In the genomic region with DNA sequence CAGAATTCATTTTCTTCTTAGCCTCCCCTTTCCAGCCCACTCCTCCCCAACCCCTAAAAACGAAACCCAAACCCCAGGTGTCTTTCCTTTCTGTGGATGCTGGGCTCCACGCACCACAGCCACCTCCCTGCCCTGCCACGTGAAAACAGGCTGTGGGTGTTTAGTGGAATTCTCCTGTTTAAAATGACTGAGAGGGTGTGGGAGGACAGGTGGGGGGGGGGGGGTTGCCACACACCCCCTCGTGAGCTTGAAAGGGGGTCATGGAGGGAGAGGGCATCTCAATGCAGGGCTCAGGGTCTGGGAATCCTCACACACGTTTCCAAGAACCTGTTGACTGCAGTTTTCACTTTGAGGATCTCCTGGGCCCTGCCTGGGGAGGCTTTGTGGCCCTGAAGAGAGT, we compare ENCODE assay signal across 14 cellular contexts.
DNase-seq lines count a peak whose midpoint lies in the region; ATAC-seq, FAIRE-seq and TF ChIP-seq lines count a peak whose summit lies in the region.
"Had no signal": no experiment of that assay in that cellular context is flagged by ENCODE, and none has a peak within 500 bp of the region (broad histone marks: within the 10 kb centered on the region; RNA-seq: fewer than 3 reads in every experiment).

No MANE protein-coding gene starts in this region.

- H3K9ac ChIP-seq in Karpas-422 (ENCODE audit: low read length) (peak overlapping the region; percentile 89), GM12878 (ENCODE audit: control insufficient read depth, insufficient read depth, low read length) (peak overlapping the region; percentile 74)

- peaks cover 70% of the 10 kb centered on the region for H3K4me1 ChIP-seq in Karpas-422 (ENCODE audit: low read length)
- peaks cover 48% of the 10 kb centered on the region for H3K4me1 ChIP-seq in GM12878 (ENCODE audit: control insufficient read depth, insufficient read depth, low read length)

- no peak for TF ChIP-seq EP300 in GM12878 (IDR thresholded peaks at IDR 0.05; ENCODE audit: borderline replicate concordance in 1 of 2, control insufficient read depth in 1 of 2, low read depth in 2 of 2, low read length in 2 of 2)

- H3K4me3 ChIP-seq in Karpas-422 (ENCODE audit: low read length): peak overlapping the region; percentile 79
- H3K4me3 ChIP-seq in GM12878: peak overlapping the region; percentile 73
- H3K4me3 ChIP-seq: sigmoid colon, SJSA1 had no signal

- no peaks in the 10 kb centered on the region for H3K27me3 Mint-ChIP-seq in activated T-cell treated with anti-CD3 and anti-CD28 coated beads, Interleukin-2, amount 50 U/mL, for 4 hours (ENCODE audit: low read depth)
- H3K27me3 Mint-ChIP-seq in stimulated activated naive B cell treated with anti-CD40 and anti-IgM and Interleukin-4, amounts not matched to agents 10 μg/mL and 1 μg/mL and 100 μg/mL, for 72 hours: no peaks in the 10 kb centered on the region

- no TSS peak for BruUV-seq in GM12878 (replicated peaks; lab: Mats Ljungman, UMichigan)

- H3K27me3 ChIP-seq in Karpas-422 (ENCODE audit: low read length) (no peaks in the 10 kb centered on the region), GM12878 (replicated peaks in 1 of 2; ENCODE audit: control insufficient read depth in 2 of 2, insufficient read depth in 2 of 2, low read length in 1 of 2) (no peaks in the 10 kb centered on the region)
- H3K27me3 ChIP-seq: sigmoid colon had no signal

- no peaks in the 10 kb centered on the region for H3K9me3 Mint-ChIP-seq in activated T-cell treated with anti-CD3 and anti-CD28 coated beads, Interleukin-2, amount 50 U/mL, for 4 hours
- H3K9me3 Mint-ChIP-seq in stimulated activated naive B cell treated with anti-CD40 and anti-IgM and Interleukin-4, amounts not matched to agents 10 μg/mL and 1 μg/mL and 100 μg/mL, for 72 hours: no peaks in the 10 kb centered on the region
- H3K9me3 Mint-ChIP-seq: immature natural killer cell had no signal

- 25% methylated on average over 5 of the region's 5 CpGs for WGBS in GM12878 (ENCODE audit: insufficient coverage, insufficient replicate concordance, low lambda C conversion rate, missing lambda C conversion rate)

- peak overlapping the region; percentile 98 for H3K27ac Mint-ChIP-seq in stimulated activated naive B cell treated with anti-CD40 and anti-IgM and Interleukin-4, amounts not matched to agents 10 μg/mL and 1 μg/mL and 100 μg/mL, for 72 hours

- H2AFZ ChIP-seq in Karpas-422 (ENCODE audit: low read length): no peak overlapping the region
- 0 out of 2 replicates have a peak overlapping the region, but pooled peaks have one; percentile 15 for H2AFZ ChIP-seq in GM12878 (ENCODE audit: control insufficient read depth, low read depth, low read length)

- CTCF ChIA-PET in GM12878 (lab: Yijun Ruan, JAX): interaction anchor here (13.5 kb wide), 1 partner anchor 56 kb away, joined by 235 read pairs; no protein-coding TSS in a partner anchor

- H3K36me3 ChIP-seq in Karpas-422 (ENCODE audit: insufficient read depth, low read length) (peaks cover 31% of the 10 kb centered on the region), GM12878 (ENCODE audit: control insufficient read depth in 2 of 2, insufficient read depth in 2 of 2, low read length in 1 of 2) (no peaks in the 10 kb centered on the region; a peak in 2 of 4 replicates)
- H3K36me3 ChIP-seq: sigmoid colon, SJSA1 had no signal

- H3K9me3 ChIP-seq in Karpas-422 (ENCODE audit: low read length) (no peaks in the 10 kb centered on the region), GM12878 (replicated peaks; ENCODE audit: control insufficient read depth, insufficient read depth, low read length) (no peaks in the 10 kb centered on the region)
- H3K9me3 ChIP-seq: sigmoid colon, SJSA1 had no signal

- RAD21 ChIA-PET in GM12878 (lab: Charles Lee; ENCODE audit: unreplicated experiment): interaction anchor here (5.6 kb wide), 1 partner anchor 13 kb away, joined by 39 read pairs; no protein-coding TSS in a partner anchor

- FAIRE-seq in GM12878 (lab: Jason Lieb, UNC): no peak

- POLR2A ChIA-PET in GM12878 (lab: Charles Lee): interaction anchor here (4.9 to 10.9 kb wide), 3 partner anchors 30 to 56 kb away, joined by 67 to 175 read pairs (median 170); no protein-coding TSS in a partner anchor

- ATAC-seq in activated T-cell treated with anti-CD3 and anti-CD28 coated beads, Interleukin-2, amount 50 U/mL, for 4 hours: no peak
- no peak for ATAC-seq in GM12878
- no peak for ATAC-seq in stimulated activated naive B cell treated with anti-CD40 and anti-IgM and Interleukin-4, amounts not matched to agents 10 μg/mL and 1 μg/mL and 100 μg/mL, for 72 hours (replicated peaks)
- no peak for ATAC-seq in GM18498 (IDR thresholded peaks at IDR 0.05; ENCODE audit: unreplicated experiment)
- ATAC-seq in GM19023 (IDR thresholded peaks at IDR 0.05; ENCODE audit: unreplicated experiment): no peak

- no peak for TF ChIP-seq POLR2A in GM12878 (IDR thresholded peaks at IDR 0.05; ENCODE audit: low read depth, low read length)

- TF ChIP-seq RAD21 in GM12878 (IDR thresholded peaks at IDR 0.05; ENCODE audit: insufficient read depth, low read depth, low read length): no peak

- H3K79me2 ChIP-seq in Karpas-422 (ENCODE audit: low read length) (peaks cover 92% of the 10 kb centered on the region), GM12878 (ENCODE audit: control insufficient read depth, insufficient read depth, low read length) (peaks cover 40% of the 10 kb centered on the region)

- in situ Hi-C loops in GM12878 (cut with MboI): no loop called here

- peak overlapping the region; percentile 99 for H3K27ac ChIP-seq in Karpas-422 (ENCODE audit: low read length)
- H3K27ac ChIP-seq in GM12878 (ENCODE audit: control insufficient read depth, insufficient read depth): peak overlapping the region; percentile 84
- H3K27ac ChIP-seq: SJSA1 had no signal

- DNase-seq in activated T-cell treated with anti-CD3 and anti-CD28 coated beads, Interleukin-2, amount 50 U/mL, for 4 hours: no peak
- no peak for DNase-seq in activated T-cell treated with anti-CD3 and anti-CD28 coated beads, Interleukin-2, amount 50 U/mL, for 1 hour
- DNase-seq in Karpas-422 (peak; percentile 56), GM12878 (ENCODE audit: low read depth, low spot score) (no peak), HUDEP-2 (lab: John Stamatoyannopoulos, UW; ENCODE audit: unreplicated experiment in 76 of 76) (no peak)
- no peak for DNase-seq in stimulated activated naive B cell treated with anti-CD40 and anti-IgM and Interleukin-4, amounts not matched to agents 10 μg/mL and 1 μg/mL and 100 μg/mL, for 72 hours
- DNase-seq: activated CD4-positive, CD25-positive, alpha-beta regulatory T cell; cortex of kidney; EL; immature natural killer cell; sigmoid colon had no signal

- peaks cover 67% of the 10 kb centered on the region for H3K4me1 Mint-ChIP-seq in activated T-cell treated with anti-CD3 and anti-CD28 coated beads, Interleukin-2, amount 50 U/mL, for 4 hours (ENCODE audit: low read depth)
- peaks cover 68 to 94% of the 10 kb centered on the region in 2 donors for H3K4me1 Mint-ChIP-seq in stimulated activated naive B cell treated with anti-CD40 and anti-IgM and Interleukin-4, amounts not matched to agents 10 μg/mL and 1 μg/mL and 100 μg/mL, for 72 hours

- intact Hi-C loops in GM12878 (cut with micrococcal nuclease; ENCODE audit: unreplicated experiment): no loop called here

- no peak for TF ChIP-seq CTCF in GM12878 (IDR thresholded peaks at IDR 0.05 in 2 of 3, conservative IDR thresholded peaks at IDR 0.05 in 1 of 3; ENCODE audit: control insufficient read depth in 2 of 3, extremely low read depth in 1 of 3, insufficient read depth in 1 of 3, low read depth in 3 of 3, low read length in 3 of 3)

- H3K9me2 ChIP-seq in Karpas-422 (replicated peaks; ENCODE audit: insufficient read depth, low read length): no peaks in the 10 kb centered on the region

- H3K4me2 ChIP-seq in Karpas-422 (ENCODE audit: low read depth, low read length, poor library complexity, severe bottlenecking) (peak overlapping the region; percentile 88), GM12878 (ENCODE audit: control insufficient read depth, insufficient read depth) (peak overlapping the region; percentile 96)

- SMC1A ChIA-PET in GM12878 (lab: Charles Lee; ENCODE audit: uncharacterized antibody, unreplicated experiment): interaction anchor here (5.5 to 13.4 kb wide), 4 partner anchors 13 to 56 kb away, joined by 40 to 372 read pairs (median 166); no protein-coding TSS in a partner anchor

- H3K4me3 Mint-ChIP-seq in activated T-cell treated with anti-CD3 and anti-CD28 coated beads, Interleukin-2, amount 50 U/mL, for 4 hours: peak overlapping the region; percentile 49
- H3K4me3 Mint-ChIP-seq in stimulated activated naive B cell treated with anti-CD40 and anti-IgM and Interleukin-4, amounts not matched to agents 10 μg/mL and 1 μg/mL and 100 μg/mL, for 72 hours: peak overlapping the region; percentile 83 to 87

- no peaks in the 10 kb centered on the region for H3K36me3 Mint-ChIP-seq in activated T-cell treated with anti-CD3 and anti-CD28 coated beads, Interleukin-2, amount 50 U/mL, for 4 hours (ENCODE audit: insufficient read depth)
- H3K36me3 Mint-ChIP-seq in stimulated activated naive B cell treated with anti-CD40 and anti-IgM and Interleukin-4, amounts not matched to agents 10 μg/mL and 1 μg/mL and 100 μg/mL, for 72 hours: peaks cover 32 to 66% of the 10 kb centered on the region in 2 donors
- H3K36me3 Mint-ChIP-seq: immature natural killer cell had no signal

- H4K20me1 ChIP-seq in Karpas-422 (ENCODE audit: insufficient read depth, low read depth, low read length) (peaks cover 20% of the 10 kb centered on the region; the same call in 1 of the 2 replicates), GM12878 (ENCODE audit: control insufficient read depth, insufficient read depth) (no peaks in the 10 kb centered on the region)

TF ChIP-seq in GM12878, 131 proteins besides CTCF, POLR2A, EP300 and RAD21:
- no peak for TF ChIP-seq ZNF207 (IDR thresholded peaks at IDR 0.05; ENCODE audit: borderline replicate concordance)
- no peak for TF ChIP-seq CBX3 (IDR thresholded peaks at IDR 0.05; ENCODE audit: borderline replicate concordance, low read depth)
- TF ChIP-seq, protein P1, sequence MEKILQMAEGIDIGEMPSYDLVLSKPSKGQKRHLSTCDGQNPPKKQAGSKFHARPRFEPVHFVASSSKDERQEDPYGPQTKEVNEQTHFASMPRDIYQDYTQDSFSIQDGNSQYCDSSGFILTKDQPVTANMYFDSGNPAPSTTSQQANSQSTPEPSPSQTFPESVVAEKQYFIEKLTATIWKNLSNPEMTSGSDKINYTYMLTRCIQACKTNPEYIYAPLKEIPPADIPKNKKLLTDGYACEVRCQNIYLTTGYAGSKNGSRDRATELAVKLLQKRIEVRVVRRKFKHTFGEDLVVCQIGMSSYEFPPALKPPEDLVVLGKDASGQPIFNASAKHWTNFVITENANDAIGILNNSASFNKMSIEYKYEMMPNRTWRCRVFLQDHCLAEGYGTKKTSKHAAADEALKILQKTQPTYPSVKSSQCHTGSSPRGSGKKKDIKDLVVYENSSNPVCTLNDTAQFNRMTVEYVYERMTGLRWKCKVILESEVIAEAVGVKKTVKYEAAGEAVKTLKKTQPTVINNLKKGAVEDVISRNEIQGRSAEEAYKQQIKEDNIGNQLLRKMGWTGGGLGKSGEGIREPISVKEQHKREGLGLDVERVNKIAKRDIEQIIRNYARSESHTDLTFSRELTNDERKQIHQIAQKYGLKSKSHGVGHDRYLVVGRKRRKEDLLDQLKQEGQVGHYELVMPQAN (conservative IDR thresholded peaks at IDR 0.05): peak; percentile 52; the same call in 1 of the 2 replicates
